ENCODE assay signal across 12 cellular contexts in the genomic region with DNA sequence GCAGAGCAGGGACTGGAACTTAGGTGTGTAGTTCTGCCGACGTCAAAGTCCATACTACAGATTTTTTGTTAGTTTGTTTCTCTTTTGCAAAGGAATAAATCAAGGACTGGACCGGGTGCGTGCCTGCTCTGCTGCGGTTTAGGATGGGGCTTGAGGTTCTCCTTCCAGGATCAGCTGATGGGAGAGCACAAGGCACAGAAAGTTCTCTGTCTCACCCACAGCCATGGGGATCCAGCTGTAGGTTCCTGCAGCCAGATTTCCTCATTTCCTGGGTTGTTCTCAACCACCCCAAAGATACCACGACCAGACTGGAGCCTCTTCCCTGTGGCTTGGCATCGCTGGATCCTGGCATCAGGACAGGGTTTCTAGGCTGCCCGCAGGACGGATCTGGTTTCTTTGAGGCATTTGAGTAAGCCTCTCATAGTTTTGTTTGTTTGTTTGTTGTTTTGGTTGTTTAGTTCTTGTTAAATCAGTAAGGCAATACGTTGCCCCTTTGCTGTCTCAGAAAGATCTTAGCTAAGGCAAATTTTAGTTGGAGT. TPM values are rescaled to one million over a fixed set of nuclear protein-coding genes. Genes with fewer than 3 reads are reported as not detected.
DNase-seq lines count a peak whose midpoint lies in the region; ATAC-seq and TF ChIP-seq lines count a peak whose summit lies in the region.
"Had no signal": no experiment of that assay in that cellular context is flagged by ENCODE, and none has a peak within 500 bp of the region (broad histone marks: within the 10 kb centered on the region; RNA-seq: fewer than 3 reads in every experiment).

No MANE protein-coding gene starts in this region.

- peak; percentile 1 for DNase-seq in CD1c-positive myeloid dendritic cell (ENCODE audit: extremely low spot score)
- no peak for DNase-seq in NT2/D1 (ENCODE audit: low read depth, low spot score)
- DNase-seq in fibroblast of villous mesenchyme (ENCODE audit: low read depth): no peak
- no peak for DNase-seq in neural progenitor cell (ENCODE audit: low spot score)
- no peak for DNase-seq in NOMO-1 (lab: John Stamatoyannopoulos, UW; ENCODE audit: unreplicated experiment in 2 of 2)
- DNase-seq in DMS53 treated with DMSO at 0.1 percent for 48 hours (lab: John Stamatoyannopoulos, UW; ENCODE audit: unreplicated experiment): no peak
- DNase-seq: CD4-positive, alpha-beta T cell; Peyer's patch had no signal

- H2AFZ ChIP-seq in neural progenitor cell (replicated peaks): no peak overlapping the region

- H3K4me2 ChIP-seq in neural progenitor cell: peak overlapping the region; percentile 76

- H3K27ac Mint-ChIP-seq in neural progenitor cell: no peak overlapping the region
- H3K27ac Mint-ChIP-seq: CD4-positive, alpha-beta T cell had no signal

- ATAC-seq in HG03378 (IDR thresholded peaks at IDR 0.05; ENCODE audit: unreplicated experiment) (no peak), GM21423 (IDR thresholded peaks at IDR 0.05; ENCODE audit: unreplicated experiment) (no peak)

- no peak for TF ChIP-seq CTCF in fibroblast of villous mesenchyme (IDR thresholded peaks at IDR 0.05; ENCODE audit: insufficient read depth, low read depth, low read length)
- no peak for TF ChIP-seq CTCF in neural progenitor cell (IDR thresholded peaks at IDR 0.05)

- no peak overlapping the region for H3K27ac ChIP-seq in neural progenitor cell
- H3K27ac ChIP-seq: psoas muscle, VCaP had no signal

- no peaks in the 10 kb centered on the region for H4K20me1 ChIP-seq in neural progenitor cell (ENCODE audit: low read depth)

- peaks cover 13% of the 10 kb centered on the region for H3K27me3 Mint-ChIP-seq in neural progenitor cell (ENCODE audit: insufficient read depth, low read depth)

- H3K9me3 ChIP-seq in NT2/D1 (ENCODE audit: insufficient read depth, low read length) (no peaks in the 10 kb centered on the region), neural progenitor cell (ENCODE audit: low read depth) (no peaks in the 10 kb centered on the region)
- H3K9me3 ChIP-seq: Peyer's patch, psoas muscle had no signal

- H3K9ac ChIP-seq in NT2/D1 (ENCODE audit: insufficient read length, low read depth) (no peak overlapping the region), neural progenitor cell (no peak overlapping the region)

- peaks cover 3% of the 10 kb centered on the region for H3K4me1 Mint-ChIP-seq in neural progenitor cell

- no peaks in the 10 kb centered on the region for H3F3A ChIP-seq in neural progenitor cell (ENCODE audit: low read depth)

- no peaks in the 10 kb centered on the region for H3K4me1 ChIP-seq in NT2/D1 (ENCODE audit: insufficient read depth, insufficient read length)
- H3K4me1 ChIP-seq in neural progenitor cell: no peaks in the 10 kb centered on the region
- H3K4me1 ChIP-seq: Peyer's patch, psoas muscle had no signal

- peak overlapping the region; percentile 86 for H3K4me3 Mint-ChIP-seq in neural progenitor cell
- H3K4me3 Mint-ChIP-seq: CD4-positive, alpha-beta T cell had no signal

- H3K79me2 ChIP-seq in neural progenitor cell (ENCODE audit: low read depth): no peaks in the 10 kb centered on the region

- H3K27me3 ChIP-seq in NT2/D1 (ENCODE audit: insufficient read depth, insufficient read length) (peaks cover 21% of the 10 kb centered on the region), neural progenitor cell (peaks cover 46% of the 10 kb centered on the region)
- H3K27me3 ChIP-seq: Peyer's patch had no signal

- no peaks in the 10 kb centered on the region for H3K36me3 Mint-ChIP-seq in neural progenitor cell

- H3K4me3 ChIP-seq in NT2/D1 (ENCODE audit: insufficient read length, low read depth) (peak overlapping the region; percentile 54), fibroblast of villous mesenchyme (ENCODE audit: low read depth, low read length) (peak overlapping the region; percentile 63), neural progenitor cell (no peak overlapping the region)

- peaks cover 6% of the 10 kb centered on the region for H3K9me3 Mint-ChIP-seq in neural progenitor cell
- H3K9me3 Mint-ChIP-seq: CD4-positive, alpha-beta T cell had no signal

- H3K36me3 ChIP-seq in NT2/D1 (ENCODE audit: insufficient read depth, insufficient read length, low read length) (no peaks in the 10 kb centered on the region), neural progenitor cell (no peaks in the 10 kb centered on the region)
- H3K36me3 ChIP-seq: Peyer's patch had no signal

RNA-seq across cellular contexts. Expression of a gene that starts 0.8 kb away (rescaled TPM):
- 35.4 and 36.7 TPM in 2 replicates for total RNA-seq in fibroblast of villous mesenchyme
- 3.2 and 4.8 TPM in 2 replicates for total RNA-seq in neural progenitor cell (ENCODE audit: low replicate concordance)
- total RNA-seq: CD4-positive, alpha-beta T cell had no signal
